1 cellular context compared by ENCODE assay signal in genomic region chr19:11587302-11587972, GRCh38.
TF ChIP-seq lines count a peak whose summit lies in the region.

No MANE protein-coding gene starts in this region.

TF ChIP-seq in IMR-90, 13 proteins besides CTCF, POLR2A, EP300 and RAD21 (continued from another document):
- no peak for TF ChIP-seq MXI1 (IDR thresholded peaks at IDR 0.05; ENCODE audit: borderline replicate concordance, low read depth, low read length)
